8 cellular contexts compared by ENCODE assay signal in the genomic region with DNA sequence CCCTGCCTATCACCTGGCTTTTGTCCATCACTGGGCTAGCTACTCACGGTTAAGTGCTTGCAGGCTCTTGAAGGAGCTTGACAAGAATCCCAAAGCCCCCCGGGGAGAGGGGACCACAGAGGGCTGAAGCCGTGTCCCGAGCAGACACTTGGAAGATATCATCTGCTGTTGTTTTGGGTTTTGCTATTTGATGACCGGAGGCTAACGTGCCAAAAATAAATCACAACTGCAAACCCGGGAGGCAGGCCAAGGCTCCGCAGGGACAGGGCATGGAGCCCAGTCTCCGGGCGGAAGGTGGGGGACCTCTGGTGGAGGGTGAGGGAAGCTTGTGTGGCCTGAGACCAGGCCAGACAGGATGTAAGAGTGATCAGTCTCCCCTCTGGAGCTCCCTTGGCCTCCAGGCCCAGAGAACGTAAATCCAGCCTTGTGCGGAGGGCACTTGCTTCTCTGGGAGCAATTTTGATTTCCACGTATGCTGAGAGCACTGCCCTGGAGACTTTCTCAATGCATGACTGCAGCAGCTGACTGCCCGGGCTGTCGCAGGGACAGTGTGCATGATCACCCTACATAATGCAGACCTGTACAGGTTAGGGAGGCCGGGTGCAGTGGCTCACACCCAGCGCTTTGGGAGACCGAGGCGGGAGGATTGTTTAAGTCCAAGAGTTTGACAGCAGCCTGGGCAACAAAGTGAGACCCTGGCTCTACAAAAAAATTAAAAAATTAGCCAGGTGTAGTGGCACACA. TPM values are rescaled to one million over a fixed set of nuclear protein-coding genes. Genes with fewer than 3 reads are reported as not detected.
A peak's percentile ranks its signal among the peaks of the same experiment; 100 is the strongest.
DNase-seq lines count a peak whose midpoint lies in the region; ATAC-seq and TF ChIP-seq lines count a peak whose summit lies in the region.

A gene (minus strand): TSS at position 164 of the 743 bp plus-strand sequence. CDS start 4,011 bp downstream, outside the sequence.

- H3K4me1 Mint-ChIP-seq in T-cell: no peaks in the 10 kb centered on the region

- H3K4me1 ChIP-seq in foreskin keratinocyte (no peaks in the 10 kb centered on the region), ovary (ENCODE audit: insufficient read depth) (peaks cover 13% of the 10 kb centered on the region)

- H3K27me3 ChIP-seq in foreskin keratinocyte (no peaks in the 10 kb centered on the region), ovary (no peaks in the 10 kb centered on the region)

- intact Hi-C loops in ovary (cut with DNase I): no loop called here

- no peaks in the 10 kb centered on the region for H3K9me3 Mint-ChIP-seq in activated naive CD4-positive, alpha-beta T cell treated with anti-CD3 and anti-CD28 coated beads, Interleukin-2, amount 50 U/mL, for 72 hours
- H3K9me3 Mint-ChIP-seq in T-cell: no peaks in the 10 kb centered on the region

- no peak for TF ChIP-seq CTCF in foreskin keratinocyte (conservative IDR thresholded peaks at IDR 0.05)
- peak; percentile 12 to 32 (median 24) for TF ChIP-seq CTCF in ovary (IDR thresholded peaks at IDR 0.05)

- POLR2A ChIA-PET in T-cell (lab: Charles Lee): interaction anchor here in 1 of 2 donors (0.7 to 0.9 kb wide), 2 partner anchors 14 to 28 kb away, joined by 3 read pairs; a partner anchor contains a TSS

- no peaks in the 10 kb centered on the region for H3K36me3 Mint-ChIP-seq in activated naive CD4-positive, alpha-beta T cell treated with anti-CD3 and anti-CD28 coated beads, Interleukin-2, amount 50 U/mL, for 72 hours
- H3K36me3 Mint-ChIP-seq in T-cell: peaks cover 5% of the 10 kb centered on the region

- 14 to 18% (median 17%) methylated on average over 19 of the region's 19 CpGs for WGBS in ovary, 3 donors

- no peak within 1 kb of the TSS for H3K4me3 ChIP-seq in ovary

- TF ChIP-seq EP300 in ovary (IDR thresholded peaks at IDR 0.05): no peak

- H3K36me3 ChIP-seq in ovary: no peaks in the 10 kb centered on the region

- ATAC-seq in activated naive CD4-positive, alpha-beta T cell treated with anti-CD3 and anti-CD28 coated beads, Interleukin-2, amount 50 U/mL, for 72 hours: peak; percentile 21 to 33
- ATAC-seq in T-cell (replicated peaks in 1 of 4): peak in 3 of 4 experiments; percentile 19 to 28 (median 25)
- peak; percentile 76 for ATAC-seq in foreskin keratinocyte
- no peak for ATAC-seq in HG02678 (IDR thresholded peaks at IDR 0.05; ENCODE audit: unreplicated experiment)
- ATAC-seq in GM19455 (IDR thresholded peaks at IDR 0.05; ENCODE audit: unreplicated experiment): no peak

- H3K9me3 ChIP-seq in ovary: no peaks in the 10 kb centered on the region

- H3K4me3 Mint-ChIP-seq in T-cell: no peak within 1 kb of the TSS

- CTCF ChIA-PET in T-cell (lab: Charles Lee): interaction anchor here in 1 of 2 donors (0.6 kb wide), 1 partner anchor 63 kb away, joined by 8 read pairs; no protein-coding TSS in a partner anchor

- H3K27ac ChIP-seq in foreskin keratinocyte (no peak within 1 kb of the TSS), ovary (peak within 1 kb of the TSS in 1 of 2 donors; percentile 26)

- TF ChIP-seq POLR2A in ovary (IDR thresholded peaks at IDR 0.05): no peak

- H3K27me3 Mint-ChIP-seq in T-cell: no peaks in the 10 kb centered on the region

- DNase-seq in activated naive CD4-positive, alpha-beta T cell treated with anti-CD3 and anti-CD28 coated beads, Interleukin-2, amount 50 U/mL, for 72 hours (ENCODE audit: low spot score in 2 of 2): no peak
- no peak for DNase-seq in activated naive CD4-positive, alpha-beta T cell (lab: John Stamatoyannopoulos, UW)
- DNase-seq in T-cell (no peak), foreskin keratinocyte (peak in 1 of 2 donors; percentile 37), ovary (peak; percentile 79 to 89 (median 85)), NCI-H2227 (lab: John Stamatoyannopoulos, UW; ENCODE audit: unreplicated experiment) (no peak)

- no peak within 1 kb of the TSS for H3K27ac Mint-ChIP-seq in activated naive CD4-positive, alpha-beta T cell treated with anti-CD3 and anti-CD28 coated beads, Interleukin-2, amount 50 U/mL, for 72 hours
- H3K27ac Mint-ChIP-seq in T-cell: no peak within 1 kb of the TSS

RNA-seq across cellular contexts. Expression of the gene that starts here (rescaled TPM):
- 1 to 10 TPM; 4.1 to 9.4 TPM for total RNA-seq in activated naive CD4-positive, alpha-beta T cell treated with anti-CD3 and anti-CD28 coated beads, Interleukin-2, amount 50 U/mL, for 72 hours
- 1 to 10 TPM; 2.6 to 5.5 (median 3.7) TPM for total RNA-seq in T-cell
- total RNA-seq in foreskin keratinocyte: 0.35 and 0.41 TPM in 2 replicates
- polyA plus RNA-seq in foreskin keratinocyte: 0.19 and 0.38 TPM in 2 replicates
- total RNA-seq in ovary: 1 to 10 TPM; 1.0 to 2.3 (median 1.1) TPM
- polyA plus RNA-seq in ovary: 1 to 10 TPM in 1 of 2 donors, under 1 TPM in 1; 0.97 to 1.2 TPM

Comparison
In these comparisons a context has a peak if more than half of its experiments do, and no peak if none do; other contexts are left out.
1. Peak in ATAC-seq in foreskin keratinocyte; RNA of the gene not detected or under 1 TPM.
2. ATAC-seq: peak in activated naive CD4-positive, alpha-beta T cell treated with anti-CD3 and anti-CD28 coated beads, Interleukin-2, amount 50 U/mL, for 72 hours (2 of 2) and T-cell (3 of 4); none in HG02678 (single experiment) and GM19455 (single experiment).
3. DNase-seq: peak in ovary (5 of 5); none in activated naive CD4-positive, alpha-beta T cell treated with anti-CD3 and anti-CD28 coated beads, Interleukin-2, amount 50 U/mL, for 72 hours (0 of 2), activated naive CD4-positive, alpha-beta T cell (0 of 4), T-cell (0 of 34) and NCI-H2227 (single experiment).